ENCODE assay signal across 14 cellular contexts in the genomic region with DNA sequence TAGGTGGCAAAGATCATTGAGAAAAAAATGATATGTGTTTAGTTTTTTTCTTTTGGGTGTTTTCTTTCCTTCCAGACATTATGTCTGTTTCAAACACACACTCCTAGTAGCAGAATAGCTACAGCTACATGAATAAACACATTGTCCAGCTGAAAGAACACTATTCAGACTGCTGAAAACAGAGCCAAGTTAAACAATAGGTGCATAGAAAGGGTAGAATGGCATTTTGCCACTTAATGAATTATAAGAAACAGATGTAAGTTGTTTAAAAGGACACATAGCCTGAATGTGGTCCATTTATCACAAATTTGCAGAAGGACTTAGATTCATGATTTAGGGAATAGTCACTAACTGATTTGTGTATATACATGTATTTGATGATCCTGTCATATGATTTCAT. TPM values are rescaled to one million over a fixed set of nuclear protein-coding genes. Genes with fewer than 3 reads are reported as not detected.
DNase-seq lines count a peak whose midpoint lies in the region; ATAC-seq, FAIRE-seq and TF ChIP-seq lines count a peak whose summit lies in the region.
"Had no signal": no experiment of that assay in that cellular context is flagged by ENCODE, and none has a peak within 500 bp of the region (broad histone marks: within the 10 kb centered on the region; RNA-seq: fewer than 3 reads in every experiment).

No MANE protein-coding gene starts in this region.

- ATAC-seq in activated T-cell treated with anti-CD3 and anti-CD28 coated beads, Interleukin-2, amount 50 U/mL, for 72 hours (replicated peaks in 1 of 2), result no peak
- no peak for ATAC-seq in GM19324 (IDR thresholded peaks at IDR 0.05; ENCODE audit: low FRiP score, unreplicated experiment)
- ATAC-seq in esophagus mucosa, result no peak

- no peaks in the 10 kb centered on the region for H3K4me1 ChIP-seq in endothelial cell of umbilical vein (ENCODE audit: control insufficient read depth, extremely low read depth, insufficient read depth, low read length)

- dilution Hi-C loops in endothelial cell of umbilical vein (cut with MboI; ENCODE audit: extremely low pct_ligation_motif_present, low sequenced_read_pairs), result no loop called here

- H4K20me1 ChIP-seq in endothelial cell of umbilical vein (replicated peaks; ENCODE audit: control insufficient read depth, extremely low read depth, insufficient read depth, low read length), result no peaks in the 10 kb centered on the region

- H3K9ac ChIP-seq in endothelial cell of umbilical vein (replicated peaks; ENCODE audit: extremely low read depth, insufficient read depth, low read length), result no peak overlapping the region

- peaks cover 7 to 12% of the 10 kb centered on the region in 2 experiments for H3K27me3 ChIP-seq in endothelial cell of umbilical vein (ENCODE audit: control insufficient read depth in 2 of 2, insufficient read depth in 2 of 2, low read length in 2 of 2)
- no peaks in the 10 kb centered on the region for H3K27me3 ChIP-seq in brain microvascular endothelial cell (replicated peaks)
- H3K27me3 ChIP-seq: MG63 had no signal

- DNase-seq in activated T-cell treated with anti-CD3 and anti-CD28 coated beads, Interleukin-2, amount 50 U/mL, for 72 hours, result no peak
- DNase-seq in activated T-cell treated with anti-CD3 and anti-CD28 coated beads for 4 hours, result no peak
- DNase-seq in SK-MEL-5 (ENCODE audit: low read depth, low spot score), result peak; percentile 96
- peak; percentile 65 for DNase-seq in endothelial cell of umbilical vein (ENCODE audit: low read depth, low spot score)
- peak; percentile 7 for DNase-seq in retinal pigment epithelial cell (ENCODE audit: low read depth)
- DNase-seq in brain microvascular endothelial cell, result no peak
- DNase-seq: activated gamma-delta T cell, GDM1, HCEC 1CT, MG63 had no signal

- H3K36me3 ChIP-seq in endothelial cell of umbilical vein (ENCODE audit: control insufficient read depth in 2 of 2, extremely low read depth in 1 of 2, insufficient read depth in 2 of 2, low read length in 2 of 2) (no peaks in the 10 kb centered on the region), brain microvascular endothelial cell (replicated peaks) (no peaks in the 10 kb centered on the region)
- H3K36me3 ChIP-seq: MG63 had no signal

- H3K27me3 Mint-ChIP-seq in activated T-cell treated with anti-CD3 and anti-CD28 coated beads, Interleukin-2, amount 50 U/mL, for 72 hours (ENCODE audit: low read depth), result no peaks in the 10 kb centered on the region
- H3K27me3 Mint-ChIP-seq: progenitor cell of endocrine pancreas had no signal

- no peak overlapping the region for H3K27ac ChIP-seq in endothelial cell of umbilical vein (ENCODE audit: insufficient read depth, low read depth, low read length)
- no peak overlapping the region for H3K27ac ChIP-seq in brain microvascular endothelial cell

- no peaks in the 10 kb centered on the region for H3K9me3 ChIP-seq in endothelial cell of umbilical vein (replicated peaks; ENCODE audit: control insufficient read depth, insufficient read depth, low read length)
- H3K9me3 ChIP-seq: MG63 had no signal

- POLR2A ChIA-PET in endothelial cell of umbilical vein (lab: Charles Lee), result no interaction called here

- CTCF ChIA-PET in endothelial cell of umbilical vein (lab: Charles Lee), result interaction anchor here (1.3 to 2.2 kb wide), 3 partner anchors 9 to 22 kb away, joined by 3 to 5 read pairs (median 5); no protein-coding TSS in a partner anchor

- H2AFZ ChIP-seq in endothelial cell of umbilical vein (ENCODE audit: low read depth, low read length), result no peak overlapping the region

- in situ Hi-C loops in SK-MEL-5 (cut with HindIII; ENCODE audit: low pct_unique_long_range_greater_than_20kb, low sequenced_read_pairs) (no loop called here), brain microvascular endothelial cell (cut with HindIII; ENCODE audit: low pct_ligation_motif_present, low sequenced_read_pairs) (no loop called here)

- no TSS peak for BruUV-seq in endothelial cell of umbilical vein (replicated peaks; lab: Mats Ljungman, UMichigan)

- peak overlapping the region in 1 of 2 donors; percentile 62 for H3K4me3 Mint-ChIP-seq in activated T-cell treated with anti-CD3 and anti-CD28 coated beads, Interleukin-2, amount 50 U/mL, for 72 hours

- H3K4me2 ChIP-seq in endothelial cell of umbilical vein (ENCODE audit: insufficient read depth, low read length), result no peak overlapping the region

- no peaks in the 10 kb centered on the region for H3K9me1 ChIP-seq in endothelial cell of umbilical vein (replicated peaks; ENCODE audit: control insufficient read depth, extremely low read depth, insufficient read depth, low read length)

- peaks cover 94% of the 10 kb centered on the region for H3K4me1 Mint-ChIP-seq in activated T-cell treated with anti-CD3 and anti-CD28 coated beads, Interleukin-2, amount 50 U/mL, for 72 hours (ENCODE audit: low read depth)

- intact Hi-C loops in endothelial cell of umbilical vein (cut with micrococcal nuclease), result no loop called here

- H3K4me3 ChIP-seq in endothelial cell of umbilical vein (replicated peaks in 1 of 3; ENCODE audit: insufficient read depth in 1 of 3, low read depth in 1 of 3, low read length in 3 of 3), result no peak overlapping the region
- H3K4me3 ChIP-seq in retinal pigment epithelial cell (ENCODE audit: low read length), result no peak overlapping the region
- H3K4me3 ChIP-seq in brain microvascular endothelial cell (ENCODE audit: low read depth, low read length), result no peak overlapping the region
- H3K4me3 ChIP-seq: MG63 had no signal

- TF ChIP-seq CTCF in endothelial cell of umbilical vein (IDR thresholded peaks at IDR 0.05; ENCODE audit: extremely low read depth in 1 of 2, insufficient read depth in 1 of 2, low read depth in 1 of 2, low read length in 2 of 2) (no peak), retinal pigment epithelial cell (conservative IDR thresholded peaks at IDR 0.05; ENCODE audit: low read depth, low read length) (no peak), brain microvascular endothelial cell (IDR thresholded peaks at IDR 0.05; ENCODE audit: low read depth, low read length, missing control alignments) (no peak)

- H3K27ac Mint-ChIP-seq in activated T-cell treated with anti-CD3 and anti-CD28 coated beads, Interleukin-2, amount 50 U/mL, for 72 hours, result peak overlapping the region; percentile 87
- H3K27ac Mint-ChIP-seq: progenitor cell of endocrine pancreas had no signal

- H3K79me2 ChIP-seq in endothelial cell of umbilical vein (ENCODE audit: control insufficient read depth, insufficient read depth, low read length), result no peaks in the 10 kb centered on the region

- H3K9me3 Mint-ChIP-seq in activated T-cell treated with anti-CD3 and anti-CD28 coated beads, Interleukin-2, amount 50 U/mL, for 72 hours, result peaks cover 6 to 8% of the 10 kb centered on the region in 2 donors

- TF ChIP-seq POLR2A in endothelial cell of umbilical vein (IDR thresholded peaks at IDR 0.05; ENCODE audit: low read depth, low read length), result no peak

- H3K36me3 Mint-ChIP-seq in activated T-cell treated with anti-CD3 and anti-CD28 coated beads, Interleukin-2, amount 50 U/mL, for 72 hours (ENCODE audit: insufficient read depth in 2 of 2), result peaks cover 2 to 7% of the 10 kb centered on the region in 2 donors

- FAIRE-seq in endothelial cell of umbilical vein (lab: Jason Lieb, UNC), result no peak
- FAIRE-seq: GM12892 had no signal

TF ChIP-seq in endothelial cell of umbilical vein, 7 proteins besides CTCF, POLR2A, EP300 and RAD21:
- TF ChIP-seq GATA2 (IDR thresholded peaks at IDR 0.05; ENCODE audit: insufficient read depth, insufficient read length, low read depth, low read length) (no peak), EZH2 (IDR thresholded peaks at IDR 0.05; ENCODE audit: borderline replicate concordance, low read depth, low read length, severe bottlenecking) (no peak), MYC (IDR thresholded peaks at IDR 0.05; ENCODE audit: low read depth, low read length) (no peak), FOS (IDR thresholded peaks at IDR 0.05; ENCODE audit: borderline replicate concordance, insufficient read depth, low read length) (no peak), POLR2AphosphoS5 (IDR thresholded peaks at IDR 0.05; ENCODE audit: insufficient read depth, low read depth, low read length) (no peak), MAX (IDR thresholded peaks at IDR 0.05; ENCODE audit: insufficient read depth, insufficient read length) (no peak), JUN (IDR thresholded peaks at IDR 0.05; ENCODE audit: borderline replicate concordance, insufficient read depth, insufficient read length, low read depth) (no peak)
TF ChIP-seq in endothelial cell of umbilical vein: peak in this region for 0.

RNA-seq across cellular contexts. Expression of gene CTLA4, which starts 20.1 kb away (rescaled TPM):
- total RNA-seq in activated T-cell treated with anti-CD3 and anti-CD28 coated beads, Interleukin-2, amount 50 U/mL, for 72 hours, result 100 to 1,000 TPM; 132 to 254 TPM
- 1.8 and 4.1 TPM in 2 replicates for total RNA-seq in SK-MEL-5 (2014; rRNA removed; shearing (Covaris generic))
- polyA plus RNA-seq in SK-MEL-5 (2015; cell fraction: cytosol; rRNA removed), result 5.0 and 12.1 TPM in 2 replicates
- polyA plus RNA-seq in SK-MEL-5 (2015; cell fraction: nucleus; rRNA removed), result 3.6 and 11.5 TPM in 2 replicates
- total RNA-seq in endothelial cell of umbilical vein (not detected in 2 replicates), esophagus mucosa (0.52 TPM)
- not detected in 2 replicates for polyA plus RNA-seq in endothelial cell of umbilical vein
- polyA plus RNA-seq in endothelial cell of umbilical vein (2011; cell fraction: cytosol; rRNA removed), result not detected in 2 replicates
- polyA plus RNA-seq in endothelial cell of umbilical vein (2011; cell fraction: nucleus; rRNA removed), result not detected in 2 replicates
- not detected in 2 replicates for polyA plus RNA-seq in endothelial cell of umbilical vein (2012)
- not detected in 2 replicates for polyA minus RNA-seq in endothelial cell of umbilical vein
- polyA minus RNA-seq in endothelial cell of umbilical vein (2011; cell fraction: cytosol; rRNA and poly(A)+ RNA removed), result not detected
- not detected in 2 replicates for polyA minus RNA-seq in endothelial cell of umbilical vein (2011; cell fraction: nucleus; rRNA and poly(A)+ RNA removed)
- total RNA-seq: progenitor cell of endocrine pancreas had no signal

RNA-seq across cellular contexts. Expression of gene ICOS, which starts 48.9 kb away (rescaled TPM):
- 100 to 1,000 TPM; 145 to 196 TPM for total RNA-seq in activated T-cell treated with anti-CD3 and anti-CD28 coated beads, Interleukin-2, amount 50 U/mL, for 72 hours
- 1.7 and 2.1 TPM in 2 replicates for total RNA-seq in SK-MEL-5 (2014; rRNA removed; shearing (Covaris generic))
- 1.4 and 1.9 TPM in 2 replicates for polyA plus RNA-seq in SK-MEL-5 (2015; cell fraction: cytosol; rRNA removed)
- polyA plus RNA-seq in SK-MEL-5 (2015; cell fraction: nucleus; rRNA removed), result 1.8 and 2.1 TPM in 2 replicates
- total RNA-seq in endothelial cell of umbilical vein, result not detected in 2 replicates
- not detected in 2 replicates for polyA plus RNA-seq in endothelial cell of umbilical vein
- polyA plus RNA-seq in endothelial cell of umbilical vein (2011; cell fraction: cytosol; rRNA removed), result not detected in 2 replicates
- polyA plus RNA-seq in endothelial cell of umbilical vein (2011; cell fraction: nucleus; rRNA removed), result not detected in 2 replicates
- not detected in 2 replicates for polyA plus RNA-seq in endothelial cell of umbilical vein (2012)
- not detected in 2 replicates for polyA minus RNA-seq in endothelial cell of umbilical vein
- polyA minus RNA-seq in endothelial cell of umbilical vein (2011; cell fraction: cytosol; rRNA and poly(A)+ RNA removed), result not detected
- not detected in 2 replicates for polyA minus RNA-seq in endothelial cell of umbilical vein (2011; cell fraction: nucleus; rRNA and poly(A)+ RNA removed)
- total RNA-seq in esophagus mucosa, result not detected
- total RNA-seq: progenitor cell of endocrine pancreas had no signal

Comparison
In these comparisons a context has a peak if more than half of its experiments do, and no peak if none do; other contexts are left out.
1. DNase-seq: peak in SK-MEL-5 (single experiment), endothelial cell of umbilical vein (single experiment) and retinal pigment epithelial cell (single experiment); none in activated T-cell treated with anti-CD3 and anti-CD28 coated beads, Interleukin-2, amount 50 U/mL, for 72 hours (0 of 2), activated T-cell treated with anti-CD3 and anti-CD28 coated beads for 4 hours (single experiment) and brain microvascular endothelial cell (single experiment).
2. RNA of gene CTLA4, which starts 20.1 kb away (total RNA-seq): 132 to 254 TPM in activated T-cell treated with anti-CD3 and anti-CD28 coated beads, Interleukin-2, amount 50 U/mL, for 72 hours; 1.8 to 4.1 TPM in SK-MEL-5, 0.52 TPM in esophagus mucosa (single experiment) and not detected in endothelial cell of umbilical vein; every median in the first group is over 10 times any median in the second.
3. RNA of gene ICOS, which starts 48.9 kb away (total RNA-seq): 145 to 196 TPM in activated T-cell treated with anti-CD3 and anti-CD28 coated beads, Interleukin-2, amount 50 U/mL, for 72 hours; 1.7 to 2.1 TPM in SK-MEL-5, not detected in esophagus mucosa (single experiment) and not detected in endothelial cell of umbilical vein; every median in the first group is over 10 times any median in the second.